Comparison of ENCODE assay signal across 1 cellular context in genomic region chr20:44959896-44960852, GRCh38.
A peak's percentile ranks its signal among the peaks of the same experiment; 100 is the strongest.
TF ChIP-seq lines count a peak whose summit lies in the region.

Gene TOMM34 (minus strand): TSS chr20:44960397. CDS start chr20:44960333, 64 bp downstream.

TF ChIP-seq in HepG2, 621 proteins besides CTCF, POLR2A, EP300 and RAD21 (continued from another document and continues in another):
- TF ChIP-seq ZNF574 (CRISPR knock-in tag; IDR thresholded peaks at IDR 0.05) (peak; percentile 88), ARNTL (CRISPR knock-in tag; IDR thresholded peaks at IDR 0.05) (peak; percentile 93), TIGD3 (CRISPR knock-in tag; IDR thresholded peaks at IDR 0.05; ENCODE audit: borderline replicate concordance) (peak; percentile 97), TEAD3 (CRISPR knock-in tag; optimal IDR thresholded peaks at IDR 0.05; ENCODE audit: borderline replicate concordance) (peak; percentile 74), BRF2 (CRISPR knock-in tag; IDR thresholded peaks at IDR 0.05) (peak; percentile 95; the same call in 1 of the 2 replicates), FOXP1 (IDR thresholded peaks at IDR 0.05) (no peak), FOXP1 (CRISPR knock-in tag; IDR thresholded peaks at IDR 0.05) (peak; percentile 30; the same call in 1 of the 2 replicates), TFAP4 (IDR thresholded peaks at IDR 0.05; ENCODE audit: borderline replicate concordance, low read depth) (peak; percentile 20; the same call in 1 of the 2 replicates), EHMT2 (IDR thresholded peaks at IDR 0.05; ENCODE audit: borderline replicate concordance, low read depth, low read length) (no peak), SP1 (IDR thresholded peaks at IDR 0.05) (no peak), SP1 (CRISPR knock-in tag; IDR thresholded peaks at IDR 0.05) (peak; percentile 83), KMT2A (CRISPR knock-in tag; IDR thresholded peaks at IDR 0.05) (peak; percentile 97), SNAPC5 (CRISPR knock-in tag; IDR thresholded peaks at IDR 0.05; ENCODE audit: borderline replicate concordance) (peak; percentile 93; the same call in 1 of the 2 replicates), STAT6 (CRISPR knock-in tag; IDR thresholded peaks at IDR 0.05; ENCODE audit: borderline replicate concordance) (peak; percentile 77), ZNF883 (CRISPR knock-in tag; IDR thresholded peaks at IDR 0.05; ENCODE audit: not compliant biosample characterization) (peak; percentile 99), ZNF496 (CRISPR knock-in tag; IDR thresholded peaks at IDR 0.05; ENCODE audit: insufficient replicate concordance) (no peak), ZNF274 (CRISPR knock-in tag; IDR thresholded peaks at IDR 0.05) (peak; percentile 99), RFX3 (CRISPR knock-in tag; IDR thresholded peaks at IDR 0.05) (no peak), POLR2G (IDR thresholded peaks at IDR 0.05; ENCODE audit: low read depth, low read length) (peak; percentile 98), NCOA1 (CRISPR knock-in tag; IDR thresholded peaks at IDR 0.05) (peak; percentile 97), ZNF263 (CRISPR knock-in tag; IDR thresholded peaks at IDR 0.05) (peak; percentile 68), ZC3H13 (CRISPR knock-in tag; IDR thresholded peaks at IDR 0.05) (peak; percentile 98), ZFP36 (IDR thresholded peaks at IDR 0.05; ENCODE audit: borderline replicate concordance, low read depth, low read length, partially characterized antibody) (no peak), MAF1 (CRISPR knock-in tag; IDR thresholded peaks at IDR 0.05; ENCODE audit: borderline replicate concordance) (peak; percentile 74; the same call in 1 of the 2 replicates), ZFP1 (CRISPR knock-in tag; IDR thresholded peaks at IDR 0.05) (peak; percentile 28; the same call in 1 of the 2 replicates), ZMAT3 (CRISPR knock-in tag; conservative IDR thresholded peaks at IDR 0.05) (peak; percentile 97), MIER2 (CRISPR knock-in tag; IDR thresholded peaks at IDR 0.05) (peak; percentile 62; the same call in 1 of the 2 replicates), THYN1 (CRISPR knock-in tag; IDR thresholded peaks at IDR 0.05; ENCODE audit: borderline replicate concordance, low read depth) (peak; percentile 94; the same call in 1 of the 2 replicates), ZNF20 (CRISPR knock-in tag; IDR thresholded peaks at IDR 0.05) (peak; percentile 93; the same call in 1 of the 2 replicates), HNF1B (CRISPR knock-in tag; IDR thresholded peaks at IDR 0.05) (peak; percentile 95), ZNF326 (CRISPR knock-in tag; IDR thresholded peaks at IDR 0.05; ENCODE audit: borderline replicate concordance) (0 out of 2 replicates have a peak, but pooled peaks have one; percentile 23), ZNF598 (CRISPR knock-in tag; IDR thresholded peaks at IDR 0.05; ENCODE audit: borderline replicate concordance) (peak; percentile 99), ZBTB43 (CRISPR knock-in tag; conservative IDR thresholded peaks at IDR 0.05) (peak; percentile 96), ZNF253 (CRISPR knock-in tag; IDR thresholded peaks at IDR 0.05; ENCODE audit: borderline replicate concordance) (peak; percentile 99), SALL2 (CRISPR knock-in tag; IDR thresholded peaks at IDR 0.05) (peak; percentile 88; the same call in 1 of the 2 replicates), NR2F6 (IDR thresholded peaks at IDR 0.05) (no peak), NR2F6 (CRISPR knock-in tag; IDR thresholded peaks at IDR 0.05) (peak; percentile 64), ZNF430 (CRISPR knock-in tag; IDR thresholded peaks at IDR 0.05) (peak; percentile 99), SUZ12 (IDR thresholded peaks at IDR 0.05; ENCODE audit: low read depth, low read length) (no peak), TEAD2 (CRISPR knock-in tag; IDR thresholded peaks at IDR 0.05) (peak; percentile 77), SP4 (CRISPR knock-in tag; IDR thresholded peaks at IDR 0.05) (peak; percentile 89; the same call in 1 of the 2 replicates), PRDM15 (CRISPR knock-in tag; IDR thresholded peaks at IDR 0.05) (peak; percentile 67; the same call in 1 of the 2 replicates), CAMTA2 (CRISPR knock-in tag; IDR thresholded peaks at IDR 0.05; ENCODE audit: borderline replicate concordance) (peak; percentile 68; the same call in 1 of the 2 replicates), ZNF12 (CRISPR knock-in tag; IDR thresholded peaks at IDR 0.05) (peak; percentile 67), GZF1 (CRISPR knock-in tag; IDR thresholded peaks at IDR 0.05) (peak; percentile 91), WIZ (CRISPR knock-in tag; IDR thresholded peaks at IDR 0.05) (peak; percentile 94), RFX5 (IDR thresholded peaks at IDR 0.05; ENCODE audit: low read depth, low read length) (peak; percentile 61), MXI1 (IDR thresholded peaks at IDR 0.05; ENCODE audit: borderline replicate concordance, low read depth, low read length) (peak; percentile 93; the same call in 1 of the 3 replicates), KLF11 (CRISPR knock-in tag; IDR thresholded peaks at IDR 0.05) (peak; percentile 99), ZNF33B (CRISPR knock-in tag; IDR thresholded peaks at IDR 0.05) (peak; percentile 99; the same call in 1 of the 2 replicates), NCOR1 (IDR thresholded peaks at IDR 0.05; ENCODE audit: borderline replicate concordance, low read length) (no peak)
